ENCODE assay signal across 19 cellular contexts in the genomic region with DNA sequence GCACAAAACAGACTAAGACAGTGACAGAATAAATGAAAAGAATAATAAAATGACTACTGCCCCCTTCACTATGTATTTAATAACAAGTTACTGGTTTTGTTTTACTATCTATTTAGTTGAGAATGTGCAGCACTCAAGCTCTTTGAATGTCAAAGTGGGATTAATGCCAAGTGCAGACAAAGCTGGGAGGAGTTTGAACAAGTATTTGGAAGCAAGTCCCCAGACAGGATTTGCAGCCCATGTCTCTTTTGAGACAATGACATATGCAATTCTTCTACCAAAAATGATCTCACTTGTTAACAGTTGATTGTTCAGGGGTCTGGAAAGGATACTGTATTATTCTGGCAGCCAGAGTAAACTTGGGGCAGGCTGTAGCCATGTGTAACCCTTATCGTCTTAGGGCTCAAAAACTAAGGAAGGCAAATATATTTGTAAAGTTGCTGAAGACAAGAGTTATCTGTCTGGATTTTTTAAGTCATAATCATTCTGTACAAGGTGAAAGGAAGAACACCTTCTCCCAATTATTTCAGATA. TPM values are rescaled to one million over a fixed set of nuclear protein-coding genes. Genes with fewer than 3 reads are reported as not detected.
DNase-seq lines count a peak whose midpoint lies in the region; ATAC-seq and TF ChIP-seq lines count a peak whose summit lies in the region.
"Had no signal": no experiment of that assay in that cellular context is flagged by ENCODE, and none has a peak within 500 bp of the region (broad histone marks: within the 10 kb centered on the region; RNA-seq: fewer than 3 reads in every experiment).

No MANE protein-coding gene starts in this region.

- H3K27me3 ChIP-seq in cardiac muscle cell (no peaks in the 10 kb centered on the region), psoas muscle (ENCODE audit: insufficient read depth in 3 of 3, low read length in 2 of 3) (no peaks in the 10 kb centered on the region)
- H3K27me3 ChIP-seq: neutrophil had no signal

- TF ChIP-seq EP300 in Ishikawa (IDR thresholded peaks at IDR 0.05; ENCODE audit: borderline replicate concordance): peak; percentile 36; the same call in 1 of the 2 replicates

- ATAC-seq in SK-N-SH treated with all-trans-retinoic acid at 6 μM for 48 hours: peak; percentile 7
- peak in 1 of 4 donors; percentile 16 for ATAC-seq in psoas muscle
- ATAC-seq in T-helper 17 cell: no peak
- ATAC-seq in HG02938 (IDR thresholded peaks at IDR 0.05; ENCODE audit: unreplicated experiment): no peak
- ATAC-seq: stimulated activated naive B cell treated with anti-CD40 and anti-IgM and Interleukin-4, amounts not matched to agents 10 μg/mL and 1 μg/mL and 100 μg/mL, for 72 hours had no signal

- TF ChIP-seq RAD21 in Ishikawa (IDR thresholded peaks at IDR 0.05; ENCODE audit: low read depth): no peak

- H3K4me1 Mint-ChIP-seq in T-helper 17 cell: no peaks in the 10 kb centered on the region
- H3K4me1 Mint-ChIP-seq in Calu3 (ENCODE audit: low read depth, unreplicated experiment): peaks cover 11% of the 10 kb centered on the region
- H3K4me1 Mint-ChIP-seq: B cell; memory B cell; stimulated activated naive B cell treated with anti-CD40 and anti-IgM and Interleukin-4, amounts not matched to agents 10 μg/mL and 1 μg/mL and 100 μg/mL, for 72 hours had no signal

- peaks cover 36% of the 10 kb centered on the region for H3K4me1 ChIP-seq in cardiac muscle cell (ENCODE audit: low read depth)
- peaks cover 32% of the 10 kb centered on the region for H3K4me1 ChIP-seq in psoas muscle

- H3K4me3 ChIP-seq in cardiac muscle cell (no peak overlapping the region), psoas muscle (no peak overlapping the region)

- H3K27ac Mint-ChIP-seq in T-helper 17 cell (no peak overlapping the region), Calu3 (ENCODE audit: unreplicated experiment) (no peak overlapping the region)
- H3K27ac Mint-ChIP-seq: B cell; memory B cell; stimulated activated naive B cell treated with anti-CD40 and anti-IgM and Interleukin-4, amounts not matched to agents 10 μg/mL and 1 μg/mL and 100 μg/mL, for 72 hours had no signal

- no peaks in the 10 kb centered on the region for H3K36me3 ChIP-seq in cardiac muscle cell
- no peaks in the 10 kb centered on the region for H3K36me3 ChIP-seq in psoas muscle (ENCODE audit: insufficient read depth in 1 of 2, low read depth in 1 of 2)
- H3K36me3 ChIP-seq: neutrophil had no signal

- BruUV-seq in Calu3 (replicated peaks; lab: Mats Ljungman, UMichigan): no TSS peak

- H3K4me3 Mint-ChIP-seq in T-helper 17 cell (no peak overlapping the region), Calu3 (ENCODE audit: low read depth, unreplicated experiment) (no peak overlapping the region)
- H3K4me3 Mint-ChIP-seq: B cell; memory B cell; stimulated activated naive B cell treated with anti-CD40 and anti-IgM and Interleukin-4, amounts not matched to agents 10 μg/mL and 1 μg/mL and 100 μg/mL, for 72 hours had no signal

- H3K36me3 Mint-ChIP-seq in T-helper 17 cell (ENCODE audit: low read depth) (no peaks in the 10 kb centered on the region), Calu3 (ENCODE audit: insufficient read depth, unreplicated experiment) (no peaks in the 10 kb centered on the region)
- H3K36me3 Mint-ChIP-seq: memory B cell; stimulated activated naive B cell treated with anti-CD40 and anti-IgM and Interleukin-4, amounts not matched to agents 10 μg/mL and 1 μg/mL and 100 μg/mL, for 72 hours had no signal

- peak; percentile 52 to 57 for DNase-seq in cardiac muscle cell (ENCODE audit: low read depth in 1 of 2, low spot score in 1 of 2)
- no peak for DNase-seq in psoas muscle
- DNase-seq in UCSD-AML1 (lab: John Stamatoyannopoulos, UW; ENCODE audit: unreplicated experiment): no peak
- no peak for DNase-seq in T-helper 17 cell
- DNase-seq in Calu3: no peak
- DNase-seq: activated gamma-delta T cell; aorta; effector CD4-positive, alpha-beta T cell; GOT3; NCI-H510A; small intestine; stimulated activated naive B cell treated with anti-CD40 and anti-IgM and Interleukin-4, amounts not matched to agents 10 μg/mL and 1 μg/mL and 100 μg/mL, for 72 hours; SW 1271 had no signal

- no peaks in the 10 kb centered on the region for H3K9me3 Mint-ChIP-seq in Calu3 (ENCODE audit: low read depth, unreplicated experiment)
- H3K9me3 Mint-ChIP-seq: memory B cell; stimulated activated naive B cell treated with anti-CD40 and anti-IgM and Interleukin-4, amounts not matched to agents 10 μg/mL and 1 μg/mL and 100 μg/mL, for 72 hours had no signal

- H3K9me3 ChIP-seq in cardiac muscle cell (ENCODE audit: low read depth): no peaks in the 10 kb centered on the region
- no peaks in the 10 kb centered on the region for H3K9me3 ChIP-seq in psoas muscle
- no peaks in the 10 kb centered on the region for H3K9me3 ChIP-seq in T-helper 17 cell (ENCODE audit: control insufficient read depth, low read length, poor library complexity, severe bottlenecking)
- H3K9me3 ChIP-seq: neutrophil had no signal

- H3K27ac ChIP-seq in cardiac muscle cell (peak overlapping the region; percentile 50), psoas muscle (peak overlapping the region; percentile 43)
- H3K27ac ChIP-seq: neutrophil had no signal

- TF ChIP-seq CTCF in cardiac muscle cell (IDR thresholded peaks at IDR 0.05; ENCODE audit: low read depth, low read length): no peak
- TF ChIP-seq CTCF in psoas muscle (IDR thresholded peaks at IDR 0.05): no peak
- TF ChIP-seq CTCF in Calu3 (IDR thresholded peaks at IDR 0.05; ENCODE audit: unreplicated experiment): no peak

- CTCF ChIA-PET in Calu3 (lab: Charles Lee): interaction anchor here (0.6 kb wide), 1 partner anchor 689 kb away, joined by 4 read pairs; no protein-coding TSS in a partner anchor

- intact Hi-C loops in psoas muscle (cut with DNase I) (no loop called here), Calu3 (cut with micrococcal nuclease; ENCODE audit: unreplicated experiment) (no loop called here)

- WGBS in psoas muscle, 3 donors: 30 to 40% (median 39%) methylated on average over 1 of the region's 1 CpG

- H3K27me3 Mint-ChIP-seq in T-helper 17 cell (peaks cover 21% of the 10 kb centered on the region), Calu3 (ENCODE audit: unreplicated experiment) (no peaks in the 10 kb centered on the region)

TF ChIP-seq in Ishikawa, 13 proteins besides CTCF, POLR2A, EP300 and RAD21 (continues in another document):
- TF ChIP-seq, protein P1, sequence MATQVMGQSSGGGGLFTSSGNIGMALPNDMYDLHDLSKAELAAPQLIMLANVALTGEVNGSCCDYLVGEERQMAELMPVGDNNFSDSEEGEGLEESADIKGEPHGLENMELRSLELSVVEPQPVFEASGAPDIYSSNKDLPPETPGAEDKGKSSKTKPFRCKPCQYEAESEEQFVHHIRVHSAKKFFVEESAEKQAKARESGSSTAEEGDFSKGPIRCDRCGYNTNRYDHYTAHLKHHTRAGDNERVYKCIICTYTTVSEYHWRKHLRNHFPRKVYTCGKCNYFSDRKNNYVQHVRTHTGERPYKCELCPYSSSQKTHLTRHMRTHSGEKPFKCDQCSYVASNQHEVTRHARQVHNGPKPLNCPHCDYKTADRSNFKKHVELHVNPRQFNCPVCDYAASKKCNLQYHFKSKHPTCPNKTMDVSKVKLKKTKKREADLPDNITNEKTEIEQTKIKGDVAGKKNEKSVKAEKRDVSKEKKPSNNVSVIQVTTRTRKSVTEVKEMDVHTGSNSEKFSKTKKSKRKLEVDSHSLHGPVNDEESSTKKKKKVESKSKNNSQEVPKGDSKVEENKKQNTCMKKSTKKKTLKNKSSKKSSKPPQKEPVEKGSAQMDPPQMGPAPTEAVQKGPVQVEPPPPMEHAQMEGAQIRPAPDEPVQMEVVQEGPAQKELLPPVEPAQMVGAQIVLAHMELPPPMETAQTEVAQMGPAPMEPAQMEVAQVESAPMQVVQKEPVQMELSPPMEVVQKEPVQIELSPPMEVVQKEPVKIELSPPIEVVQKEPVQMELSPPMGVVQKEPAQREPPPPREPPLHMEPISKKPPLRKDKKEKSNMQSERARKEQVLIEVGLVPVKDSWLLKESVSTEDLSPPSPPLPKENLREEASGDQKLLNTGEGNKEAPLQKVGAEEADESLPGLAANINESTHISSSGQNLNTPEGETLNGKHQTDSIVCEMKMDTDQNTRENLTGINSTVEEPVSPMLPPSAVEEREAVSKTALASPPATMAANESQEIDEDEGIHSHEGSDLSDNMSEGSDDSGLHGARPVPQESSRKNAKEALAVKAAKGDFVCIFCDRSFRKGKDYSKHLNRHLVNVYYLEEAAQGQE (IDR thresholded peaks at IDR 0.05; ENCODE audit: low read depth): no peak

TF ChIP-seq in SK-N-SH treated with all-trans-retinoic acid at 6 μM for 48 hours, 23 proteins besides CTCF, POLR2A, EP300 and RAD21:
- no peak for TF ChIP-seq ZFP30 (CRISPR knock-in tag; IDR thresholded peaks at IDR 0.05)
- TF ChIP-seq, protein P2, sequence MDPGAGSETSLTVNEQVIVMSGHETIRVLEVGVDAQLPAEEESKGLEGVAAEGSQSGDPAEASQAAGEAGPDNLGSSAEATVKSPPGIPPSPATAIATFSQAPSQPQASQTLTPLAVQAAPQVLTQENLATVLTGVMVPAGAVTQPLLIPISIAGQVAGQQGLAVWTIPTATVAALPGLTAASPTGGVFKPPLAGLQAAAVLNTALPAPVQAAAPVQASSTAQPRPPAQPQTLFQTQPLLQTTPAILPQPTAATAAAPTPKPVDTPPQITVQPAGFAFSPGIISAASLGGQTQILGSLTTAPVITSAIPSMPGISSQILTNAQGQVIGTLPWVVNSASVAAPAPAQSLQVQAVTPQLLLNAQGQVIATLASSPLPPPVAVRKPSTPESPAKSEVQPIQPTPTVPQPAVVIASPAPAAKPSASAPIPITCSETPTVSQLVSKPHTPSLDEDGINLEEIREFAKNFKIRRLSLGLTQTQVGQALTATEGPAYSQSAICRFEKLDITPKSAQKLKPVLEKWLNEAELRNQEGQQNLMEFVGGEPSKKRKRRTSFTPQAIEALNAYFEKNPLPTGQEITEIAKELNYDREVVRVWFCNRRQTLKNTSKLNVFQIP (CRISPR knock-in tag; IDR thresholded peaks at IDR 0.05; ENCODE audit: borderline replicate concordance, low read depth): 0 out of 2 replicates have a peak, but pooled peaks have one; percentile 36
- no peak for TF ChIP-seq RARB (CRISPR knock-in tag; IDR thresholded peaks at IDR 0.05)
- no peak for TF ChIP-seq ARNTL (CRISPR knock-in tag; IDR thresholded peaks at IDR 0.05; ENCODE audit: borderline replicate concordance, low read depth)

RNA-seq across cellular contexts. Expression of a gene that starts 15.8 kb away (rescaled TPM):
- 12.9 and 31.5 TPM in 2 replicates for total RNA-seq in cardiac muscle cell
- polyA plus RNA-seq in cardiac muscle cell: 14.1 and 22.3 TPM in 2 replicates
- 10 to 100 TPM in 1 of 4 donors, 1 to 10 TPM in 3; 2.1 to 15.5 (median 6.4) TPM for total RNA-seq in psoas muscle
- polyA plus RNA-seq in psoas muscle: 1 to 10 TPM in 2 of 3 donors, under 1 TPM in 1; 0.83 to 1.9 (median 1.4) TPM
- total RNA-seq in T-helper 17 cell: under 1 TPM; 0.26 to 0.40 TPM
- 5.9 and 6.4 TPM in 2 replicates for total RNA-seq in Calu3 (2022)

RNA-seq across cellular contexts. Expression of a gene that starts 29.8 kb away (rescaled TPM):
- 52.4 and 54.2 TPM in 2 replicates for total RNA-seq in cardiac muscle cell
- polyA plus RNA-seq in cardiac muscle cell: 64.4 and 68.9 TPM in 2 replicates
- 10 to 100 TPM; 21.0 to 32.1 (median 25.0) TPM for total RNA-seq in psoas muscle
- polyA plus RNA-seq in psoas muscle: 10 to 100 TPM; 15.9 to 38.7 (median 19.3) TPM
- total RNA-seq in T-helper 17 cell: 10 to 100 TPM; 19.6 to 21.4 TPM
- 51.7 and 62.6 TPM in 2 replicates for total RNA-seq in Calu3 (2022)

Comparison
In these comparisons a context has a peak if more than half of its experiments do, and no peak if none do; other contexts are left out.
1. DNase-seq: peak in cardiac muscle cell (2 of 2); none in psoas muscle (0 of 2), UCSD-AML1 (single experiment), T-helper 17 cell (0 of 3) and Calu3 (single experiment).